ENCODE assay signal across 14 cellular contexts in the genomic region with DNA sequence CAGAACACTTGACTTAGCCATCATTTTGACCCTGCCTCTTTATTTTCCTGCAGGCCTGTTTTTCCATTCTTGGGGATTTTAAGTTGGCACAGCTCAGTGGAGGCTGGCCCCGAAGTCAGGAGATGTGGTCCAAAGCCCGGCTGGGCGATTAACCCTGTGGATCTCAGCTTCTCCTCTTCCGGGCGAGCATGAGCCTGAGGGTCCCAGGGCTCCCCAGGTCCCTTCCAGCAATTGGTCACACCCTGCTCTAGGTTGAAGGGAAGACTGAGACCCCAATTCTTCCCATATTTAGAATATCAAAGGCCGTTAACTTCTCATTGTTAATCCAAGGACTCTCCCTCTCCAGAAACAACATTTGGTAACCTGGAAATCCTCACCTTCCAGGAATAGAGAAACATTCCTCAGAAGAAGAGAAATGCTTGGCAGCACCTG. TPM values are rescaled to one million over a fixed set of nuclear protein-coding genes. Genes with fewer than 3 reads are reported as not detected.
DNase-seq lines count a peak whose midpoint lies in the region; TF ChIP-seq lines count a peak whose summit lies in the region.
"Had no signal": no experiment of that assay in that cellular context is flagged by ENCODE, and none has a peak within 500 bp of the region (broad histone marks: within the 10 kb centered on the region; RNA-seq: fewer than 3 reads in every experiment).

No MANE protein-coding gene starts in this region.

- H3K4me2 ChIP-seq in GM23248 (ENCODE audit: unreplicated experiment) (peak overlapping the region; percentile 95), smooth muscle cell (peak overlapping the region; percentile 13)

- DNase-seq in GM23248 (peak; percentile 47), coronary artery (ENCODE audit: low spot score) (peak; percentile 73), islet precursor cell (peak; percentile 29), smooth muscle cell (lab: John Stamatoyannopoulos, UW; ENCODE audit: unreplicated experiment) (no peak), GF-D8 (lab: John Stamatoyannopoulos, UW) (no peak), NCI-H2196 (lab: John Stamatoyannopoulos, UW; ENCODE audit: unreplicated experiment) (no peak)
- DNase-seq in T-helper 2 cell treated with Interferon-gamma antibody and Interleukin-4, amounts not matched to agents 5 μg/mL and 100 μg/mL, for 36 hours (ENCODE audit: low spot score): no peak
- DNase-seq in activated naive CD4-positive, alpha-beta T cell treated with anti-CD3 and anti-CD28 coated beads for 36 hours: no peak
- DNase-seq: activated T-cell treated with anti-CD3 and anti-CD28 coated beads, Interleukin-2, amount 50 U/mL, for 24 hours; CD8-positive, alpha-beta T cell; naive B cell; stimulated activated CD4-positive, alpha-beta T cell treated with anti-CD3 and anti-CD28 coated beads, Interleukin-1b, Interleukin-23, amount 100 ng/mL, for 48 hours; stimulated activated naive CD8-positive, alpha-beta T cell treated with anti-CD3 and anti-CD28 coated beads, Interleukin-15, Interleukin-2, amounts not matched to agents 100 U/mL and 50 U/mL, for 24 hours had no signal

- 14 to 17% methylated on average over 6 of the region's 6 CpGs for WGBS in GM23248 (ENCODE audit: low coverage in 1 of 2, low lambda C conversion rate in 2 of 2, missing lambda C conversion rate in 2 of 2), 2 experiments
- WGBS in smooth muscle cell (ENCODE audit: low lambda C conversion rate): 70% methylated on average over 6 of the region's 6 CpGs

- H3F3A ChIP-seq in GM23248 (ENCODE audit: insufficient read depth) (peaks cover 33% of the 10 kb centered on the region), smooth muscle cell (ENCODE audit: low read depth) (no peaks in the 10 kb centered on the region)

- in situ Hi-C loops in GM23248 (cut with MboI): no loop called here

- H3K4me1 ChIP-seq in GM23248 (ENCODE audit: insufficient read depth) (peaks cover 23% of the 10 kb centered on the region), smooth muscle cell (ENCODE audit: low read depth) (peaks cover 16% of the 10 kb centered on the region)

- H3K27ac ChIP-seq in GM23248 (peak overlapping the region; percentile 76), coronary artery (peak overlapping the region; percentile 73 to 93), smooth muscle cell (ENCODE audit: low read depth) (no peak overlapping the region)

- intact Hi-C loops in activated naive CD4-positive, alpha-beta T cell treated with anti-CD3 and anti-CD28 coated beads for 36 hours (cut with micrococcal nuclease): no loop called here

- peak overlapping the region; percentile 83; the same call in 1 of the 2 replicates for H2AFZ ChIP-seq in GM23248
- no peak overlapping the region for H2AFZ ChIP-seq in smooth muscle cell (ENCODE audit: low read depth)

- H3K36me3 ChIP-seq in GM23248 (ENCODE audit: low read depth) (peaks cover 17% of the 10 kb centered on the region; the same call in 1 of the 2 replicates), smooth muscle cell (ENCODE audit: low read depth) (no peaks in the 10 kb centered on the region)

- H3K9me3 Mint-ChIP-seq in T-helper 2 cell treated with Interferon-gamma antibody and Interleukin-4, amounts not matched to agents 5 μg/mL and 100 μg/mL, for 36 hours: peaks cover 10% of the 10 kb centered on the region
- peaks cover 3% of the 10 kb centered on the region for H3K9me3 Mint-ChIP-seq in activated naive CD4-positive, alpha-beta T cell treated with anti-CD3 and anti-CD28 coated beads for 36 hours
- H3K9me3 Mint-ChIP-seq: CD8-positive, alpha-beta T cell; central memory CD8-positive, alpha-beta T cell had no signal

- no peak overlapping the region for H3K4me3 Mint-ChIP-seq in T-helper 2 cell treated with Interferon-gamma antibody and Interleukin-4, amounts not matched to agents 5 μg/mL and 100 μg/mL, for 36 hours
- no peak overlapping the region for H3K4me3 Mint-ChIP-seq in activated naive CD4-positive, alpha-beta T cell treated with anti-CD3 and anti-CD28 coated beads for 36 hours
- H3K4me3 Mint-ChIP-seq: activated T-cell treated with anti-CD3 and anti-CD28 coated beads, Interleukin-2, amount 50 U/mL, for 24 hours; CD8-positive, alpha-beta T cell; central memory CD8-positive, alpha-beta T cell had no signal

- no peaks in the 10 kb centered on the region for H4K20me1 ChIP-seq in GM23248 (ENCODE audit: insufficient read depth)
- H4K20me1 ChIP-seq in smooth muscle cell (ENCODE audit: low read depth): no peaks in the 10 kb centered on the region

- TF ChIP-seq CTCF in coronary artery (IDR thresholded peaks at IDR 0.05) (no peak), smooth muscle cell (IDR thresholded peaks at IDR 0.05; ENCODE audit: borderline replicate concordance, insufficient read depth, poor library complexity, severe bottlenecking) (no peak)

- H3K27me3 ChIP-seq in GM23248 (replicated peaks; ENCODE audit: insufficient read depth): no peaks in the 10 kb centered on the region
- peaks cover 35% of the 10 kb centered on the region for H3K27me3 ChIP-seq in smooth muscle cell (ENCODE audit: low read depth)

- H3K4me1 Mint-ChIP-seq in T-helper 2 cell treated with Interferon-gamma antibody and Interleukin-4, amounts not matched to agents 5 μg/mL and 100 μg/mL, for 36 hours (ENCODE audit: low read depth): peaks cover 3% of the 10 kb centered on the region
- H3K4me1 Mint-ChIP-seq in activated naive CD4-positive, alpha-beta T cell treated with anti-CD3 and anti-CD28 coated beads for 36 hours (ENCODE audit: low read depth): peaks cover 27% of the 10 kb centered on the region

- no peaks in the 10 kb centered on the region for H3K36me3 Mint-ChIP-seq in T-helper 2 cell treated with Interferon-gamma antibody and Interleukin-4, amounts not matched to agents 5 μg/mL and 100 μg/mL, for 36 hours (ENCODE audit: low read depth)
- H3K36me3 Mint-ChIP-seq in activated naive CD4-positive, alpha-beta T cell treated with anti-CD3 and anti-CD28 coated beads for 36 hours (ENCODE audit: low read depth): no peaks in the 10 kb centered on the region
- H3K36me3 Mint-ChIP-seq: CD8-positive, alpha-beta T cell had no signal

- no peaks in the 10 kb centered on the region for H3K9me3 ChIP-seq in GM23248 (ENCODE audit: low read depth)
- no peaks in the 10 kb centered on the region for H3K9me3 ChIP-seq in smooth muscle cell (replicated peaks; ENCODE audit: low read depth)

- CTCF ChIA-PET in activated naive CD4-positive, alpha-beta T cell treated with anti-CD3 and anti-CD28 coated beads for 36 hours (lab: Charles Lee): no interaction called here

- H3K9me2 ChIP-seq in GM23248 (ENCODE audit: insufficient read depth): no peaks in the 10 kb centered on the region

- H3K79me2 ChIP-seq in GM23248 (ENCODE audit: insufficient read depth) (peaks cover 35% of the 10 kb centered on the region), smooth muscle cell (ENCODE audit: low read depth) (no peaks in the 10 kb centered on the region)

- H3K9ac ChIP-seq in GM23248 (peak overlapping the region; percentile 84), smooth muscle cell (ENCODE audit: low read depth) (no peak overlapping the region)

- peaks cover 56% of the 10 kb centered on the region for H3K27me3 Mint-ChIP-seq in T-helper 2 cell treated with Interferon-gamma antibody and Interleukin-4, amounts not matched to agents 5 μg/mL and 100 μg/mL, for 36 hours (ENCODE audit: low read depth)
- peaks cover 54% of the 10 kb centered on the region for H3K27me3 Mint-ChIP-seq in activated naive CD4-positive, alpha-beta T cell treated with anti-CD3 and anti-CD28 coated beads for 36 hours (ENCODE audit: low read depth)

- no peak overlapping the region for H3K27ac Mint-ChIP-seq in T-helper 2 cell treated with Interferon-gamma antibody and Interleukin-4, amounts not matched to agents 5 μg/mL and 100 μg/mL, for 36 hours
- no peak overlapping the region for H3K27ac Mint-ChIP-seq in activated naive CD4-positive, alpha-beta T cell treated with anti-CD3 and anti-CD28 coated beads for 36 hours
- H3K27ac Mint-ChIP-seq: activated T-cell treated with anti-CD3 and anti-CD28 coated beads, Interleukin-2, amount 50 U/mL, for 24 hours; CD8-positive, alpha-beta T cell; naive B cell had no signal

- H3K4me3 ChIP-seq in GM23248 (peak overlapping the region; percentile 87), coronary artery (peak overlapping the region; percentile 82), smooth muscle cell (no peak overlapping the region)

RNA-seq across cellular contexts. Expression of a gene that starts 2.3 kb away (rescaled TPM):
- 124 and 137 TPM in 2 replicates for total RNA-seq in GM23248 (2014; rRNA removed; shearing (Covaris generic))
- polyA plus RNA-seq in GM23248 (2016; fragmentation: Nextera tagmentation; extraction: Ambion mirVana) (76.4 and 77.8 TPM in 2 replicates), smooth muscle cell (7.1 and 13.9 TPM in 2 replicates)
- total RNA-seq in smooth muscle cell: 10.1 and 16.2 TPM in 2 replicates
- total RNA-seq in activated naive CD4-positive, alpha-beta T cell treated with anti-CD3 and anti-CD28 coated beads for 36 hours: not detected
- total RNA-seq: CD8-positive, alpha-beta T cell had no signal

Comparison
In these comparisons a context has a peak if more than half of its experiments do, and no peak if none do; other contexts are left out.
1. DNase-seq: peak in GM23248 (single experiment), coronary artery (single experiment) and islet precursor cell (single experiment); none in smooth muscle cell (single experiment), T-helper 2 cell treated with Interferon-gamma antibody and Interleukin-4, amounts not matched to agents 5 μg/mL and 100 μg/mL, for 36 hours (single experiment), GF-D8 (single experiment), activated naive CD4-positive, alpha-beta T cell treated with anti-CD3 and anti-CD28 coated beads for 36 hours (single experiment) and NCI-H2196 (single experiment).